In genomic region chr21:32537569-32537881, GRCh38 we compare ENCODE assay signal across 21 cellular contexts. TPM values are rescaled to one million over a fixed set of nuclear protein-coding genes. Genes with fewer than 3 reads are reported as not detected.
A peak's percentile ranks its signal among the peaks of the same experiment; 100 is the strongest.
DNase-seq lines count a peak whose midpoint lies in the region; ATAC-seq, FAIRE-seq and TF ChIP-seq lines count a peak whose summit lies in the region.
"Had no signal": no experiment of that assay in that cellular context is flagged by ENCODE, and none has a peak within 500 bp of the region (broad histone marks: within the 10 kb centered on the region; RNA-seq: fewer than 3 reads in every experiment).

No MANE protein-coding gene starts in this region.

- POLR2A ChIA-PET in H1 (lab: Charles Lee; ENCODE audit: partially characterized antibody): interaction anchor here (0.5 kb wide), 1 partner anchor 871 kb away, joined by 3 read pairs; no protein-coding TSS in a partner anchor

- ATAC-seq in activated CD8-positive, alpha-beta memory T cell treated with anti-CD3 and anti-CD28 coated beads, Interleukin-2, amount 10 ng/mL, durations not matched to agents 7 days and 5 days: no peak
- peak in 3 of 4 donors; percentile 43 to 54 (median 50) for ATAC-seq in psoas muscle
- no peak for ATAC-seq in aorta (ENCODE audit: low FRiP score)
- ATAC-seq in GM18505 (IDR thresholded peaks at IDR 0.05; ENCODE audit: unreplicated experiment): no peak

- H2AFZ ChIP-seq in H1 (ENCODE audit: low read length): no peak overlapping the region

- CTCF ChIA-PET in activated CD8-positive, alpha-beta memory T cell treated with anti-CD3 and anti-CD28 coated beads, Interleukin-2, amount 10 ng/mL, durations not matched to agents 7 days and 5 days (lab: Charles Lee): interaction anchor here (1.4 to 2.7 kb wide), 4 partner anchors 15 to 134 kb away, joined by 4 to 13 read pairs (median 4); no protein-coding TSS in a partner anchor
- CTCF ChIA-PET in H1 (lab: Charles Lee; ENCODE audit: partially characterized antibody): interaction anchor here (0.6 kb wide), 2 partner anchors 1256 to 1792 kb away, joined by 3 read pairs; no protein-coding TSS in a partner anchor

- H3K27me3 Mint-ChIP-seq in activated CD8-positive, alpha-beta memory T cell treated with anti-CD3 and anti-CD28 coated beads, Interleukin-2, amount 10 ng/mL, durations not matched to agents 7 days and 5 days: no peaks in the 10 kb centered on the region
- peaks cover 2% of the 10 kb centered on the region for H3K27me3 Mint-ChIP-seq in activated CD4-positive, alpha-beta T cell treated with anti-CD3 and anti-CD28 coated beads, Interleukin-2, amount 10 ng/mL, durations not matched to agents 24 days and 14 days
- H3K27me3 Mint-ChIP-seq: CD4-positive, alpha-beta memory T cell had no signal

- H3K56ac ChIP-seq in H1 (replicated peaks; ENCODE audit: insufficient read length, low read depth, low read length): no peak overlapping the region

- peaks cover 4% of the 10 kb centered on the region; the same call in 1 of the 2 replicates for H3K79me1 ChIP-seq in H1 (ENCODE audit: low read depth, low read length)

- intact Hi-C loops in psoas muscle (cut with DNase I): no loop called here
- intact Hi-C loops in activated CD4-positive, alpha-beta T cell treated with anti-CD3 and anti-CD28 coated beads, Interleukin-2, amount 10 ng/mL, durations not matched to agents 24 days and 14 days (cut with micrococcal nuclease): no loop called here
- intact Hi-C loops in aorta (cut with DNase I): no loop called here

- H3K27ac Mint-ChIP-seq in activated CD8-positive, alpha-beta memory T cell treated with anti-CD3 and anti-CD28 coated beads, Interleukin-2, amount 10 ng/mL, durations not matched to agents 7 days and 5 days: peak overlapping the region; percentile 30
- H3K27ac Mint-ChIP-seq in activated CD4-positive, alpha-beta T cell treated with anti-CD3 and anti-CD28 coated beads, Interleukin-2, amount 10 ng/mL, durations not matched to agents 24 days and 14 days: no peak overlapping the region

- peaks cover 4% of the 10 kb centered on the region; the same call in 1 of the 2 replicates for H3K23me2 ChIP-seq in H1 (ENCODE audit: low read depth, low read length)

- H3K36me3 ChIP-seq in H1 (ENCODE audit: control insufficient read depth in 2 of 4, insufficient read depth in 4 of 4, low read length in 3 of 4) (peaks cover 0 to 3% (median 0%) of the 10 kb centered on the region in 4 experiments; a peak in 1 of 8 replicates), psoas muscle (ENCODE audit: insufficient read depth in 1 of 2, low read depth in 1 of 2) (no peaks in the 10 kb centered on the region), aorta (ENCODE audit: control insufficient read depth in 1 of 2, insufficient read depth in 2 of 2, low read length in 1 of 2) (peaks cover 0 to 6% of the 10 kb centered on the region in 2 donors)
- H3K36me3 ChIP-seq: BE2C, HAP-1, SJSA1 had no signal

- H2BK5ac ChIP-seq in H1 (ENCODE audit: low read depth, low read length): no peak overlapping the region

- no peak for FAIRE-seq in H1 (lab: Jason Lieb, UNC)
- FAIRE-seq: D721Med had no signal

- no peak overlapping the region for H3K4ac ChIP-seq in H1 (replicated peaks; ENCODE audit: insufficient read length, low read depth, low read length)

- H3K18ac ChIP-seq in H1 (ENCODE audit: extremely low read depth, low read length): no peak overlapping the region

- no peak overlapping the region for H4K5ac ChIP-seq in H1 (ENCODE audit: insufficient read length, low read depth, low read length)

- H3K4me1 ChIP-seq in H1 (replicated peaks in 1 of 4; ENCODE audit: control insufficient read depth in 3 of 4, insufficient read depth in 4 of 4, low read length in 3 of 4) (peaks cover 0 to 2% (median under 1%) of the 10 kb centered on the region in 4 experiments; a peak in 1 of 7 replicates), psoas muscle (no peaks in the 10 kb centered on the region), aorta (ENCODE audit: control insufficient read depth in 1 of 2, insufficient read depth in 2 of 2, low read length in 2 of 2) (no peaks in the 10 kb centered on the region)
- H3K4me1 ChIP-seq: BE2C, HAP-1, SJSA1 had no signal

- H2AK5ac ChIP-seq in H1 (ENCODE audit: low read depth, low read length): no peak overlapping the region

- no peak for TF ChIP-seq CTCF in H1 (IDR thresholded peaks at IDR 0.05; ENCODE audit: control extremely low read depth in 1 of 3, insufficient read depth in 1 of 3, low read depth in 1 of 3, low read length in 3 of 3)
- no peak for TF ChIP-seq CTCF in psoas muscle (IDR thresholded peaks at IDR 0.05)

- peak overlapping the region; percentile 91 for H4K91ac ChIP-seq in H1 (replicated peaks; ENCODE audit: insufficient read length, low read length)

- H4K8ac ChIP-seq in H1 (ENCODE audit: extremely low read depth, insufficient read depth, low read length): no peak overlapping the region

- no peak for TF ChIP-seq RAD21 in H1 (IDR thresholded peaks at IDR 0.05 in 1 of 2, conservative IDR thresholded peaks at IDR 0.05 in 1 of 2; ENCODE audit: low read depth in 2 of 2, low read length in 2 of 2)

- peaks cover 2% of the 10 kb centered on the region for H3K36me3 Mint-ChIP-seq in activated CD8-positive, alpha-beta memory T cell treated with anti-CD3 and anti-CD28 coated beads, Interleukin-2, amount 10 ng/mL, durations not matched to agents 7 days and 5 days
- no peaks in the 10 kb centered on the region for H3K36me3 Mint-ChIP-seq in activated CD4-positive, alpha-beta T cell treated with anti-CD3 and anti-CD28 coated beads, Interleukin-2, amount 10 ng/mL, durations not matched to agents 24 days and 14 days (ENCODE audit: low read depth)

- no peak overlapping the region for H3K23ac ChIP-seq in H1 (ENCODE audit: insufficient read length)

- H3K9ac ChIP-seq in H1 (replicated peaks in 1 of 4; ENCODE audit: extremely low read depth in 1 of 4, low read depth in 3 of 4, low read length in 3 of 4): no peak overlapping the region

- TF ChIP-seq POLR2A in H1 (IDR thresholded peaks at IDR 0.05; ENCODE audit: control extremely low read depth in 1 of 2, low read depth in 2 of 2, low read length in 2 of 2) (no peak), GM18505 (IDR thresholded peaks at IDR 0.05; ENCODE audit: borderline replicate concordance, extremely low read depth, insufficient read depth, insufficient read length) (no peak)

- peaks cover 0 to 6% of the 10 kb centered on the region in 2 experiments for H4K20me1 ChIP-seq in H1 (replicated peaks in 1 of 2; ENCODE audit: control insufficient read depth in 1 of 2, insufficient read depth in 2 of 2, low read length in 2 of 2)

- H3K27me3 ChIP-seq in H1 (replicated peaks in 1 of 4; ENCODE audit: control insufficient read depth in 3 of 4, extremely low read depth in 1 of 4, insufficient read depth in 3 of 4, low read length in 3 of 4): no peaks in the 10 kb centered on the region
- H3K27me3 ChIP-seq in psoas muscle (ENCODE audit: insufficient read depth in 3 of 3, low read length in 2 of 3): no peaks in the 10 kb centered on the region
- no peaks in the 10 kb centered on the region for H3K27me3 ChIP-seq in aorta (ENCODE audit: control insufficient read depth in 1 of 2, insufficient read depth in 2 of 2, low read length in 1 of 2)
- H3K27me3 ChIP-seq: BE2C, SJSA1 had no signal

- no peak overlapping the region for H3K4me3 Mint-ChIP-seq in activated CD8-positive, alpha-beta memory T cell treated with anti-CD3 and anti-CD28 coated beads, Interleukin-2, amount 10 ng/mL, durations not matched to agents 7 days and 5 days
- no peak overlapping the region for H3K4me3 Mint-ChIP-seq in activated CD4-positive, alpha-beta T cell treated with anti-CD3 and anti-CD28 coated beads, Interleukin-2, amount 10 ng/mL, durations not matched to agents 24 days and 14 days

- no peak overlapping the region; the same call in 1 of the 2 replicates for H2BK12ac ChIP-seq in H1 (ENCODE audit: low read depth, low read length)

- no peak overlapping the region for H3K4me2 ChIP-seq in H1 (ENCODE audit: insufficient read depth in 1 of 2, low read depth in 2 of 2, low read length in 2 of 2)

- H3K14ac ChIP-seq in H1 (ENCODE audit: insufficient read length): no peak overlapping the region

- no peaks in the 10 kb centered on the region for H3K79me2 ChIP-seq in H1 (ENCODE audit: control insufficient read depth in 1 of 2, insufficient read depth in 2 of 2, low read length in 2 of 2)

- no peak for DNase-seq in activated CD8-positive, alpha-beta memory T cell treated with anti-CD3 and anti-CD28 coated beads, Interleukin-2, amount 10 ng/mL, durations not matched to agents 7 days and 5 days
- no peak for DNase-seq in activated CD8-positive, alpha-beta memory T cell treated with anti-CD3 and anti-CD28 coated beads, Interleukin-2, amount 50 U/mL, for 48 hours
- DNase-seq in NCI-H2196 treated with DMSO at 0.1 percent for 48 hours (lab: John Stamatoyannopoulos, UW; ENCODE audit: unreplicated experiment): peak; percentile 14
- DNase-seq in H1 (ENCODE audit: low read depth in 1 of 2, low spot score in 2 of 2): no peak
- DNase-seq in psoas muscle: no peak
- no peak for DNase-seq in activated CD4-positive, alpha-beta T cell treated with anti-CD3 and anti-CD28 coated beads, Interleukin-2, amount 10 ng/mL, durations not matched to agents 24 days and 14 days
- DNase-seq in aorta: no peak
- DNase-seq: 8988T; BE2C; CD4-positive, alpha-beta memory T cell; DMS79; NCI-H187; NCI-H2171; NCI-H748 treated with DMSO at 0.1 percent for 48 hours had no signal

- H2BK120ac ChIP-seq in H1 (replicated peaks; ENCODE audit: low read depth, low read length): no peak overlapping the region

- H3K9me3 ChIP-seq in H1 (ENCODE audit: insufficient read depth in 2 of 2, low read depth in 1 of 2, low read length in 1 of 2) (no peaks in the 10 kb centered on the region), psoas muscle (no peaks in the 10 kb centered on the region), aorta (ENCODE audit: control insufficient read depth, low read length) (no peaks in the 10 kb centered on the region)
- H3K9me3 ChIP-seq: BE2C, HAP-1, SJSA1 had no signal

- 87% methylated on average over 3 of the region's 3 CpGs; no CpG with 5 or more reads in 1 of the 2 experiments for WGBS in H1 (ENCODE audit: extremely low coverage in 1 of 2, insufficient coverage in 1 of 2, insufficient read length in 1 of 2, insufficient replicate concordance in 2 of 2, low coverage in 1 of 2, low lambda C conversion rate in 2 of 2, missing lambda C conversion rate in 1 of 2), 2 experiments
- 57 to 76% (median 64%) methylated on average over 3 of the region's 3 CpGs for WGBS in psoas muscle, 3 donors
- WGBS in aorta, 2 donors: 93 to 97% methylated on average over 3 of the region's 3 CpGs

- H3K27ac ChIP-seq in H1 (ENCODE audit: low read depth, low read length) (no peak overlapping the region), psoas muscle (no peak overlapping the region), aorta (ENCODE audit: low read depth in 1 of 2, low read length in 2 of 2) (no peak overlapping the region)
- H3K27ac ChIP-seq: HL-60, SJSA1 had no signal

- H3K4me1 Mint-ChIP-seq in activated CD8-positive, alpha-beta memory T cell treated with anti-CD3 and anti-CD28 coated beads, Interleukin-2, amount 10 ng/mL, durations not matched to agents 7 days and 5 days: peaks cover 24% of the 10 kb centered on the region
- H3K4me1 Mint-ChIP-seq in activated CD4-positive, alpha-beta T cell treated with anti-CD3 and anti-CD28 coated beads, Interleukin-2, amount 10 ng/mL, durations not matched to agents 24 days and 14 days: peaks cover 8% of the 10 kb centered on the region

- no peak overlapping the region for H2BK15ac ChIP-seq in H1 (ENCODE audit: low read length)

- no peak overlapping the region for H2BK20ac ChIP-seq in H1 (ENCODE audit: low read length)

- peaks cover 3% of the 10 kb centered on the region for H3K9me3 Mint-ChIP-seq in activated CD8-positive, alpha-beta memory T cell treated with anti-CD3 and anti-CD28 coated beads, Interleukin-2, amount 10 ng/mL, durations not matched to agents 7 days and 5 days (ENCODE audit: low read depth)
- H3K9me3 Mint-ChIP-seq in activated CD4-positive, alpha-beta T cell treated with anti-CD3 and anti-CD28 coated beads, Interleukin-2, amount 10 ng/mL, durations not matched to agents 24 days and 14 days: no peaks in the 10 kb centered on the region
- H3K9me3 Mint-ChIP-seq: CD4-positive, alpha-beta memory T cell had no signal

- H3K4me3 ChIP-seq in H1 (ENCODE audit: extremely low read depth in 1 of 4, insufficient read depth in 2 of 4, low read depth in 3 of 4, low read length in 4 of 4): no peak overlapping the region
- no peak overlapping the region for H3K4me3 ChIP-seq in psoas muscle
- no peak overlapping the region for H3K4me3 ChIP-seq in aorta (ENCODE audit: low read length in 2 of 2)
- H3K4me3 ChIP-seq: HAP-1, SJSA1 had no signal

- no peak for TF ChIP-seq EP300 in H1 (IDR thresholded peaks at IDR 0.05; ENCODE audit: borderline replicate concordance in 1 of 2, low read depth in 2 of 2, low read length in 2 of 2)

RNA-seq across cellular contexts. Expression of gene TCP10L, which starts 47.8 kb away (rescaled TPM):
- total RNA-seq in activated CD8-positive, alpha-beta memory T cell treated with anti-CD3 and anti-CD28 coated beads, Interleukin-2, amount 10 ng/mL, durations not matched to agents 7 days and 5 days: not detected
- total RNA-seq in H1 (2021; fragmentation: NEBNext Ultra II Directional; extraction: Animal tissue kit (Norgen Biotek cat#: 25700)): 0.71 and 0.99 TPM in 2 replicates
- 0.45 and 0.74 TPM in 2 replicates for polyA plus RNA-seq in H1 (2011; rRNA removed)
- 0.43 TPM for polyA plus RNA-seq in H1 (2011; cell fraction: cytosol; rRNA removed)
- polyA plus RNA-seq in H1 (2011; cell fraction: nucleus; rRNA removed): 0.76 TPM
- polyA plus RNA-seq in H1 (2012, experiment 1 of 2): 0.30 to 0.83 TPM (median 0.53 TPM) in 4 replicates
- polyA plus RNA-seq in H1 (2012, experiment 2 of 2): 0.34 TPM
- 0.22 TPM for polyA plus RNA-seq in H1 (2013, experiment 1 of 2)
- 0.44 TPM for polyA plus RNA-seq in H1 (2013, experiment 2 of 2)
- polyA minus RNA-seq in H1 (2011; rRNA and poly(A)+ RNA removed): 0.61 and 0.69 TPM in 2 replicates
- polyA minus RNA-seq in H1 (2011; cell fraction: cytosol; rRNA and poly(A)+ RNA removed): not detected
- polyA minus RNA-seq in H1 (2011; cell fraction: nucleus; rRNA and poly(A)+ RNA removed): 0.50 TPM
- 1 to 10 TPM in 1 of 4 donors, under 1 TPM in 2, not detected in 1; 0.38 to 1.0 (median 0.63) TPM for total RNA-seq in psoas muscle
- 1 to 10 TPM in 1 of 3 donors, under 1 TPM in 2; 0.27 to 1.9 (median 0.35) TPM for polyA plus RNA-seq in psoas muscle
- total RNA-seq in activated CD4-positive, alpha-beta T cell treated with anti-CD3 and anti-CD28 coated beads, Interleukin-2, amount 10 ng/mL, durations not matched to agents 24 days and 14 days: 0.58 and 1.1 TPM in 2 replicates
- 1 to 10 TPM; 1.4 to 1.5 TPM for total RNA-seq in aorta
- 1 to 10 TPM in 1 of 2 donors, not detected in 1; 2.3 TPM for polyA plus RNA-seq in aorta
- total RNA-seq: G401, LHCN-M2, SJSA1 had no signal

Comparison
In these comparisons a context has a peak if more than half of its experiments do, and no peak if none do; other contexts are left out.
1. ATAC-seq: peak in psoas muscle (3 of 4); none in activated CD8-positive, alpha-beta memory T cell treated with anti-CD3 and anti-CD28 coated beads, Interleukin-2, amount 10 ng/mL, durations not matched to agents 7 days and 5 days (single experiment), aorta (single experiment) and GM18505 (single experiment).